Comparison of ENCODE assay signal across 1 cellular context in the genomic region with DNA sequence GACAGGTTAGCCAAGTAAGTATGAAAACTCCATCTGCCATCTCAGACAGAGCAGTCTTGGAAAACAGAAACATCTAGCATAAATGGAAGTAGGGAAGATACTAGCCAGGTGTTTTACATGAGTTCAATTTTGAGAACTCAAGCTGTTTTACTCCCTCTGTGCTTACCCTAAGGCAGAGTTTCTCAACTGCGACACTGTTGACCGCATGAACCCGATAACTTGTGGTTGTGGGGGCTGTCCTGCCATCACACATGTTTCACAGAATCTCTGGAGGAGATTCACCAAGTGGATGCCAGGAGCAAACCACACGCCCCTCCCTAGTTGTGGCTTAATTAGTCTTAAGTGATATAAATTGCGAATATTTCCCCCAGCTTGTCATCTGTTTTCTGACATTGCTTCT.
TF ChIP-seq lines count a peak whose summit lies in the region.

No MANE protein-coding gene starts in this region.

TF ChIP-seq in IMR-90, 13 proteins besides CTCF, POLR2A, EP300 and RAD21:
- TF ChIP-seq MXI1 (IDR thresholded peaks at IDR 0.05; ENCODE audit: borderline replicate concordance, low read depth, low read length) (no peak), RCOR1 (IDR thresholded peaks at IDR 0.05; ENCODE audit: insufficient replicate concordance, low read length) (no peak), BHLHE40 (IDR thresholded peaks at IDR 0.05; ENCODE audit: low read depth, low read length) (no peak), CEBPB (IDR thresholded peaks at IDR 0.05; ENCODE audit: low read depth, low read length) (no peak), MAFK (IDR thresholded peaks at IDR 0.05; ENCODE audit: low read depth, low read length) (no peak), CHD1 (IDR thresholded peaks at IDR 0.05; ENCODE audit: low read depth, low read length) (no peak), RFX5 (IDR thresholded peaks at IDR 0.05; ENCODE audit: low read depth, low read length) (no peak), SMC3 (IDR thresholded peaks at IDR 0.05; ENCODE audit: low read depth, low read length) (no peak)
- TF ChIP-seq, protein P1, sequence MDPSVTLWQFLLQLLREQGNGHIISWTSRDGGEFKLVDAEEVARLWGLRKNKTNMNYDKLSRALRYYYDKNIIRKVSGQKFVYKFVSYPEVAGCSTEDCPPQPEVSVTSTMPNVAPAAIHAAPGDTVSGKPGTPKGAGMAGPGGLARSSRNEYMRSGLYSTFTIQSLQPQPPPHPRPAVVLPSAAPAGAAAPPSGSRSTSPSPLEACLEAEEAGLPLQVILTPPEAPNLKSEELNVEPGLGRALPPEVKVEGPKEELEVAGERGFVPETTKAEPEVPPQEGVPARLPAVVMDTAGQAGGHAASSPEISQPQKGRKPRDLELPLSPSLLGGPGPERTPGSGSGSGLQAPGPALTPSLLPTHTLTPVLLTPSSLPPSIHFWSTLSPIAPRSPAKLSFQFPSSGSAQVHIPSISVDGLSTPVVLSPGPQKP (IDR thresholded peaks at IDR 0.05; ENCODE audit: borderline replicate concordance, low read depth, low read length) = no peak
TF ChIP-seq in IMR-90: peak in this region for 0.
